ENCODE assay signal across 9 cellular contexts in genomic region chr10:101222683-101223273, GRCh38. TPM values are rescaled to one million over a fixed set of nuclear protein-coding genes. Genes with fewer than 3 reads are reported as not detected.
DNase-seq lines count a peak whose midpoint lies in the region; ATAC-seq, FAIRE-seq and TF ChIP-seq lines count a peak whose summit lies in the region.
"Had no signal": no experiment of that assay in that cellular context is flagged by ENCODE, and none has a peak within 500 bp of the region (broad histone marks: within the 10 kb centered on the region; RNA-seq: fewer than 3 reads in every experiment).

No MANE protein-coding gene starts in this region.

- CTCF ChIA-PET in HEK293T (lab: Yijun Ruan, JAX) = interaction anchor here (1.8 kb wide), 1 partner anchor 8 kb away, joined by 6 read pairs; no protein-coding TSS in a partner anchor

- H3K4me3 Mint-ChIP-seq in activated T-cell treated with anti-CD3 and anti-CD28 coated beads, Interleukin-2, amount 50 U/mL, for 72 hours = peak overlapping the region; percentile 53 to 58

- TF ChIP-seq CTCF in spleen (IDR thresholded peaks at IDR 0.05 in 8 of 11, conservative IDR thresholded peaks at IDR 0.05 in 3 of 11) = no peak

- H3K27me3 ChIP-seq in iPS-15b (ENCODE audit: control insufficient read depth, insufficient read depth, low read length) = peaks cover 98% of the 10 kb centered on the region
- H3K27me3 ChIP-seq in spleen (replicated peaks in 1 of 7) = peaks cover 30 to 100% (median 100%) of the 10 kb centered on the region in 7 donors

- peaks cover 27% of the 10 kb centered on the region for H3K4me1 Mint-ChIP-seq in activated T-cell treated with anti-CD3 and anti-CD28 coated beads, Interleukin-2, amount 50 U/mL, for 72 hours (ENCODE audit: low read depth)

- POLR2A ChIA-PET in HEK293T (lab: Yijun Ruan, JAX) = no interaction called here

- peaks cover 86% of the 10 kb centered on the region for H3K27me3 Mint-ChIP-seq in activated T-cell treated with anti-CD3 and anti-CD28 coated beads, Interleukin-2, amount 50 U/mL, for 72 hours (ENCODE audit: low read depth)

- H3K9ac ChIP-seq in iPS-15b (ENCODE audit: low read depth, low read length) = no peak overlapping the region

- no peak overlapping the region for H3K27ac Mint-ChIP-seq in activated T-cell treated with anti-CD3 and anti-CD28 coated beads, Interleukin-2, amount 50 U/mL, for 72 hours

- peak; percentile 27 to 40 for ATAC-seq in activated T-cell treated with anti-CD3 and anti-CD28 coated beads, Interleukin-2, amount 50 U/mL, for 72 hours (replicated peaks in 1 of 2)

- H3K9me3 ChIP-seq in iPS-15b (ENCODE audit: control insufficient read depth, insufficient read depth, low read length) (no peaks in the 10 kb centered on the region), spleen (peaks cover 0 to 3% (median 0%) of the 10 kb centered on the region in 8 donors)

- H3K36me3 ChIP-seq in iPS-15b (ENCODE audit: control insufficient read depth, insufficient read depth, low read length) = no peaks in the 10 kb centered on the region
- H3K36me3 ChIP-seq in spleen = no peaks in the 10 kb centered on the region

- peaks cover under 1% of the 10 kb centered on the region for H3K4me1 ChIP-seq in iPS-15b (ENCODE audit: control insufficient read depth, insufficient read depth, low read length)
- peaks cover 28 to 67% (median 55%) of the 10 kb centered on the region in 6 donors for H3K4me1 ChIP-seq in spleen

- H3K9me3 Mint-ChIP-seq in activated T-cell treated with anti-CD3 and anti-CD28 coated beads, Interleukin-2, amount 50 U/mL, for 72 hours = no peaks in the 10 kb centered on the region

- H3K36me3 Mint-ChIP-seq in activated T-cell treated with anti-CD3 and anti-CD28 coated beads, Interleukin-2, amount 50 U/mL, for 72 hours (ENCODE audit: insufficient read depth in 2 of 2) = peaks cover 0 to 2% of the 10 kb centered on the region in 2 donors

- H3K4me3 ChIP-seq in iPS-15b (ENCODE audit: low read depth, low read length) (peak overlapping the region; percentile 16), spleen (peak overlapping the region; percentile 16 to 67 (median 33))

- no peak for DNase-seq in GM12891 (ENCODE audit: insufficient read length, low spot score)
- DNase-seq in activated T-cell treated with anti-CD3 and anti-CD28 coated beads, Interleukin-2, amount 50 U/mL, for 72 hours = no peak
- DNase-seq in spleen = no peak
- no peak for DNase-seq in NCI-H1930 (lab: John Stamatoyannopoulos, UW)
- DNase-seq in NCI-H1048 (lab: John Stamatoyannopoulos, UW) = no peak
- no peak for DNase-seq in UCSD-AML1 (lab: John Stamatoyannopoulos, UW; ENCODE audit: unreplicated experiment)
- DNase-seq in HEK293T (ENCODE audit: extremely low spot score) = no peak

- no peak overlapping the region for H3K27ac ChIP-seq in spleen

- intact Hi-C loops in spleen (cut with DNase I; ENCODE audit: low total_unique reads) = no loop called here

- 1 to 3% (median 2%) methylated on average over 25 to 42 of the region's 42 CpGs for WGBS in spleen, 5 donors

- no peak for FAIRE-seq in GM12891 (lab: Jason Lieb, UNC)
- FAIRE-seq: colon had no signal

- TF ChIP-seq POLR2A in GM12891 (IDR thresholded peaks at IDR 0.05; ENCODE audit: low read depth, low read length) = no peak
- no peak for TF ChIP-seq POLR2A in spleen (IDR thresholded peaks at IDR 0.05)

TF ChIP-seq in GM12891, 5 proteins besides CTCF, POLR2A, EP300 and RAD21:
- TF ChIP-seq SPI1 (IDR thresholded peaks at IDR 0.05; ENCODE audit: low read depth, low read length) (peak; percentile 50), PAX5 (IDR thresholded peaks at IDR 0.05; ENCODE audit: insufficient read depth, low read length, severe bottlenecking) (no peak)

TF ChIP-seq in HEK293T, 16 proteins besides CTCF, POLR2A, EP300 and RAD21:
- TF ChIP-seq NFRKB (IDR thresholded peaks at IDR 0.05) (no peak), L3MBTL2 (conservative IDR thresholded peaks at IDR 0.05) (no peak), CTBP1 (IDR thresholded peaks at IDR 0.05; ENCODE audit: borderline replicate concordance) (no peak), SP1 (IDR thresholded peaks at IDR 0.05) (no peak), HDGF (IDR thresholded peaks at IDR 0.05; ENCODE audit: borderline replicate concordance) (no peak), LEF1 (IDR thresholded peaks at IDR 0.05; ENCODE audit: borderline replicate concordance) (no peak), FOXM1 (IDR thresholded peaks at IDR 0.05; ENCODE audit: borderline replicate concordance) (no peak), SUZ12 (IDR thresholded peaks at IDR 0.05) (no peak), FOXA1 (IDR thresholded peaks at IDR 0.05) (no peak), FOXK2 (IDR thresholded peaks at IDR 0.05) (no peak), ELF4 (IDR thresholded peaks at IDR 0.05) (no peak), ZNF384 (IDR thresholded peaks at IDR 0.05) (no peak), BHLHE40 (IDR thresholded peaks at IDR 0.05; ENCODE audit: borderline replicate concordance) (no peak), TARDBP (IDR thresholded peaks at IDR 0.05) (no peak)
- TF ChIP-seq, protein P1, sequence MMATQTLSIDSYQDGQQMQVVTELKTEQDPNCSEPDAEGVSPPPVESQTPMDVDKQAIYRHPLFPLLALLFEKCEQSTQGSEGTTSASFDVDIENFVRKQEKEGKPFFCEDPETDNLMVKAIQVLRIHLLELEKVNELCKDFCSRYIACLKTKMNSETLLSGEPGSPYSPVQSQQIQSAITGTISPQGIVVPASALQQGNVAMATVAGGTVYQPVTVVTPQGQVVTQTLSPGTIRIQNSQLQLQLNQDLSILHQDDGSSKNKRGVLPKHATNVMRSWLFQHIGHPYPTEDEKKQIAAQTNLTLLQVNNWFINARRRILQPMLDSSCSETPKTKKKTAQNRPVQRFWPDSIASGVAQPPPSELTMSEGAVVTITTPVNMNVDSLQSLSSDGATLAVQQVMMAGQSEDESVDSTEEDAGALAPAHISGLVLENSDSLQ (IDR thresholded peaks at IDR 0.05) = no peak

RNA-seq across cellular contexts. Expression of gene LBX1, which starts 6.5 kb away (rescaled TPM):
- polyA plus RNA-seq in GM12891 (2012; ENCODE audit: low read depth, missing spikeins) = not detected
- total RNA-seq in activated T-cell treated with anti-CD3 and anti-CD28 coated beads, Interleukin-2, amount 50 U/mL, for 72 hours = not detected
- total RNA-seq in spleen = not detected
- not detected for polyA plus RNA-seq in spleen
